8 cellular contexts compared by ENCODE assay signal in the genomic region with DNA sequence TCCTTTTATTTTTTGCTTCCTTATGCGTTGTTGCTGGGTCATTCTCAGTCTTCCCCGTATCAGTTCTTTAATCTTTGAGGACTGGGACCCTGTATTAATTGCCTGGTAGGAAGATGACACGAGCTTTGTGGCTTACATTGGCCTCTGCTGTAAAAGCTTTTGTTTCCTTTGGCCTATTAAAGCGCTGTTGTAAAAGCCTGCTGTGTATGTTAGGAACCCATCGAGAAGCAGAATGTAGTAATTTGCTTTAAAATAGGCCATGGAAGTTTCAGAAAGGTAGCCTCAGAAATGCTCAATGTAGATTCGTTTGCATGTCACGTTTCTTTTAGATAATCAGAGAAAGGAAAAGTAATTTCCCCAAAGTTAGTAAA.
DNase-seq lines count a peak whose midpoint lies in the region; ATAC-seq lines count a peak whose summit lies in the region.

No MANE protein-coding gene starts in this region.

- H3K4me3 Mint-ChIP-seq in naive thymus-derived CD8-positive, alpha-beta T cell: peak overlapping the region; percentile 91 to 98 (median 95)

- intact Hi-C loops in Right ventricle myocardium inferior (cut with DNase I) (loop anchor here (1.0 to 5.0 kb wide), 7 partner anchors 68 to 901 kb away; partner anchors contain the start of gene STARD13), cardiac septum (cut with DNase I) (loop anchor here (2.0 to 5.0 kb wide), 6 partner anchors 51 to 956 kb away; partner anchors contain the start of gene PDS5B)

- H3K27me3 Mint-ChIP-seq in naive thymus-derived CD8-positive, alpha-beta T cell: no peaks in the 10 kb centered on the region

- no peak for DNase-seq in Right ventricle myocardium inferior (ENCODE audit: missing footprints)
- no peak for DNase-seq in cardiac septum (ENCODE audit: low spot score)
- no peak for DNase-seq in Jurkat, Clone E6-1 (ENCODE audit: low read depth, low spot score)
- DNase-seq in naive thymus-derived CD8-positive, alpha-beta T cell: no peak
- no peak for DNase-seq in SK-N-DZ (ENCODE audit: low spot score)
- no peak for DNase-seq in NCI-H1694 (lab: John Stamatoyannopoulos, UW)
- DNase-seq in C1 segment of cervical spinal cord (lab: John Stamatoyannopoulos, UW): no peak

- peak; percentile 4 for ATAC-seq in Right ventricle myocardium inferior
- peak; percentile 18 to 22 for ATAC-seq in naive thymus-derived CD8-positive, alpha-beta T cell

- no peaks in the 10 kb centered on the region for H3K9me3 ChIP-seq in duodenal mucosa (ENCODE audit: control insufficient read depth in 1 of 2, low read length in 2 of 2)

- peak overlapping the region; percentile 65 for H3K4me3 ChIP-seq in Jurkat, Clone E6-1 (ENCODE audit: low read length)
- peak overlapping the region; percentile 74 to 85 for H3K4me3 ChIP-seq in duodenal mucosa (ENCODE audit: low read depth in 1 of 2, low read length in 2 of 2)

- peak overlapping the region; percentile 99 for H3K27ac ChIP-seq in duodenal mucosa (ENCODE audit: low read depth, low read length)

- H3K4me1 Mint-ChIP-seq in naive thymus-derived CD8-positive, alpha-beta T cell: peaks cover 18 to 53% (median 41%) of the 10 kb centered on the region in 4 donors

- H3K9ac ChIP-seq in duodenal mucosa (ENCODE audit: low read depth in 1 of 2, low read length in 2 of 2): peak overlapping the region; percentile 85 to 98

- peaks cover 22 to 30% of the 10 kb centered on the region in 2 donors for H3K4me1 ChIP-seq in duodenal mucosa (ENCODE audit: control insufficient read depth in 1 of 2, insufficient read depth in 2 of 2, low read length in 2 of 2)

- H3K9me3 Mint-ChIP-seq in naive thymus-derived CD8-positive, alpha-beta T cell: peaks cover 0 to 17% (median 0%) of the 10 kb centered on the region in 9 donors

- POLR2A ChIA-PET in naive thymus-derived CD8-positive, alpha-beta T cell (lab: Charles Lee): interaction anchor here (0.6 to 2.8 kb wide), 11 partner anchors 10 to 1228 kb away, joined by 3 to 24 read pairs (median 5); partner anchors contain the start of genes BRCA2, N4BP2L2, PDS5B and RFC3

- H3K27ac Mint-ChIP-seq in naive thymus-derived CD8-positive, alpha-beta T cell: peak overlapping the region; percentile 99 to 100 (median 100)

- H3K27me3 ChIP-seq in duodenal mucosa (ENCODE audit: control insufficient read depth in 1 of 2, insufficient read depth in 2 of 2, low read length in 2 of 2): no peaks in the 10 kb centered on the region

- no peaks in the 10 kb centered on the region for H3K36me3 ChIP-seq in duodenal mucosa (ENCODE audit: control insufficient read depth in 1 of 2, insufficient read depth in 2 of 2, low read length in 2 of 2)

- H3K36me3 Mint-ChIP-seq in naive thymus-derived CD8-positive, alpha-beta T cell: no peaks in the 10 kb centered on the region
